In genomic region chr12:112907415-112908157, GRCh38 we compare ENCODE assay signal across 9 cellular contexts. TPM values are rescaled to one million over a fixed set of nuclear protein-coding genes. Genes with fewer than 3 reads are reported as not detected.
DNase-seq lines count a peak whose midpoint lies in the region; ATAC-seq, FAIRE-seq and TF ChIP-seq lines count a peak whose summit lies in the region.
"Had no signal": no experiment of that assay in that cellular context is flagged by ENCODE, and none has a peak within 500 bp of the region (broad histone marks: within the 10 kb centered on the region; RNA-seq: fewer than 3 reads in every experiment).

No MANE protein-coding gene starts in this region.

- H3K27ac ChIP-seq in coronary artery (peak overlapping the region in 1 of 2 donors; percentile 81), ovary (no peak overlapping the region)

- POLR2A ChIA-PET in Caco-2 (lab: Charles Lee): no interaction called here

- H3K27ac Mint-ChIP-seq in Caco-2 (ENCODE audit: unreplicated experiment): peak overlapping the region; percentile 24

- H3K4me1 ChIP-seq in Caco-2 (peaks cover 11% of the 10 kb centered on the region), ovary (ENCODE audit: insufficient read depth) (peaks cover 4% of the 10 kb centered on the region)

- H3K27me3 ChIP-seq in Caco-2 (replicated peaks; ENCODE audit: control insufficient read depth, insufficient read depth, low read length): no peaks in the 10 kb centered on the region
- H3K27me3 ChIP-seq in ovary: no peaks in the 10 kb centered on the region

- TF ChIP-seq CTCF in Caco-2 (IDR thresholded peaks at IDR 0.05; ENCODE audit: insufficient read depth in 1 of 2, low read depth in 1 of 2, low read length in 1 of 2, severe bottlenecking in 1 of 2, unreplicated experiment in 1 of 2) (no peak), coronary artery (IDR thresholded peaks at IDR 0.05) (no peak), ovary (IDR thresholded peaks at IDR 0.05) (no peak)

- TF ChIP-seq EP300 in ovary (IDR thresholded peaks at IDR 0.05): no peak

- DNase-seq in Caco-2 (no peak), coronary artery (ENCODE audit: low spot score) (no peak), ovary (no peak), NCI-H1694 treated with DMSO at 0.1 percent for 48 hours (lab: John Stamatoyannopoulos, UW) (no peak), NCI-H82 (lab: John Stamatoyannopoulos, UW) (no peak), H54 (ENCODE audit: insufficient read length, low spot score) (no peak)

- no peaks in the 10 kb centered on the region for H3K9me3 ChIP-seq in Caco-2
- H3K9me3 ChIP-seq in ovary: peaks cover 0 to 4% of the 10 kb centered on the region in 2 donors

- no TSS peak for BruUV-seq in Caco-2 (replicated peaks; lab: Mats Ljungman, UMichigan)

- no peaks in the 10 kb centered on the region for H3K36me3 ChIP-seq in Caco-2 (ENCODE audit: control insufficient read depth, insufficient read depth, low read length)
- H3K36me3 ChIP-seq in ovary: no peaks in the 10 kb centered on the region

- H3K4me1 Mint-ChIP-seq in Caco-2 (ENCODE audit: low read depth, unreplicated experiment): no peaks in the 10 kb centered on the region

- H3K4me3 ChIP-seq in Caco-2 (ENCODE audit: low read depth, low read length) (peak overlapping the region; percentile 29), coronary artery (peak overlapping the region; percentile 71), ovary (peak overlapping the region; percentile 15)

- peaks cover 2% of the 10 kb centered on the region for H3K9me3 Mint-ChIP-seq in Caco-2 (ENCODE audit: unreplicated experiment)

- no peak for FAIRE-seq in H54 (lab: Jason Lieb, UNC)
- FAIRE-seq: H1 had no signal

- intact Hi-C loops in Caco-2 (cut with micrococcal nuclease; ENCODE audit: unreplicated experiment): no loop called here
- intact Hi-C loops in ovary (cut with DNase I): no loop called here

- peak overlapping the region; percentile 69 for H3K4me3 Mint-ChIP-seq in Caco-2 (ENCODE audit: unreplicated experiment)

- no peaks in the 10 kb centered on the region for H3K36me3 Mint-ChIP-seq in Caco-2 (ENCODE audit: insufficient read depth, unreplicated experiment)

- ATAC-seq in GM21360 (IDR thresholded peaks at IDR 0.05; ENCODE audit: unreplicated experiment) (peak; percentile 41), HG03571 (IDR thresholded peaks at IDR 0.05; ENCODE audit: unreplicated experiment) (peak; percentile 42)

- CTCF ChIA-PET in Caco-2 (lab: Charles Lee): interaction anchor here (0.6 to 1.0 kb wide), 2 partner anchors 85 to 94 kb away, joined by 4 to 5 read pairs; no protein-coding TSS in a partner anchor

- 63 to 68% (median 67%) methylated on average over 7 of the region's 7 CpGs for WGBS in ovary, 3 donors

- H3K27me3 Mint-ChIP-seq in Caco-2 (ENCODE audit: insufficient read depth, unreplicated experiment): peaks cover 2% of the 10 kb centered on the region

- TF ChIP-seq POLR2A in ovary (IDR thresholded peaks at IDR 0.05): no peak
- no peak for TF ChIP-seq POLR2A in H54 (IDR thresholded peaks at IDR 0.05; ENCODE audit: low read depth, low read length)

RNA-seq across cellular contexts. Expression of gene OAS1, which starts 0.8 kb away (rescaled TPM):
- total RNA-seq in Caco-2 (2022) (13.9 and 14.2 TPM in 2 replicates), ovary (10 to 100 TPM in 2 of 7 donors, 1 to 10 TPM in 5; 5.2 to 14.8 (median 7.5) TPM)
- polyA plus RNA-seq in ovary: 10 to 100 TPM; 12.1 to 47.5 TPM
- total RNA-seq: H1 had no signal

RNA-seq across cellular contexts. Expression of gene OAS3, which starts 30.7 kb away (rescaled TPM):
- total RNA-seq in Caco-2 (2022) (18.9 and 22.1 TPM in 2 replicates), ovary (10 to 100 TPM in 2 of 7 donors, 1 to 10 TPM in 5; 2.3 to 12.6 (median 7.6) TPM)
- 10 to 100 TPM in 1 of 2 donors, 1 to 10 TPM in 1; 8.1 to 26.2 TPM for polyA plus RNA-seq in ovary

Comparison
In these comparisons a context has a peak if more than half of its experiments do, and no peak if none do; other contexts are left out.
1. H3K4me3 ChIP-seq: peak in every context shown above with its lines; median percentile 71 in coronary artery; 29 in Caco-2; 15 in ovary.